ENCODE assay signal across 8 cellular contexts in genomic region chr2:40256649-40257048, GRCh38.
DNase-seq lines count a peak whose midpoint lies in the region; ATAC-seq and TF ChIP-seq lines count a peak whose summit lies in the region.
"Had no signal": no experiment of that assay in that cellular context is flagged by ENCODE, and none has a peak within 500 bp of the region (broad histone marks: within the 10 kb centered on the region; RNA-seq: fewer than 3 reads in every experiment).

No MANE protein-coding gene starts in this region.

- no peaks in the 10 kb centered on the region for H3K79me2 ChIP-seq in DND-41 (ENCODE audit: insufficient read depth, low read length)

- DNase-seq in DND-41 (peak; percentile 42), HFF-Myc (ENCODE audit: extremely low read depth, low read depth) (no peak), RPMI8226 (peak; percentile 15), iPS-NIHi7 (ENCODE audit: extremely low spot score) (peak; percentile 75), activated T-cell treated with anti-CD3 and anti-CD28 coated beads for 4 hours (no peak)
- no peak for DNase-seq in activated naive CD4-positive, alpha-beta T cell (lab: John Stamatoyannopoulos, UW)
- DNase-seq: activated CD4-positive, alpha-beta T cell treated with anti-CD3 and anti-CD28 coated beads for 48 hours had no signal

- H3K27me3 ChIP-seq in DND-41 (ENCODE audit: insufficient read depth, low read length, poor library complexity) = no peaks in the 10 kb centered on the region

- H3K4me1 ChIP-seq in DND-41 (ENCODE audit: insufficient read depth, low read length) = no peaks in the 10 kb centered on the region

- TF ChIP-seq CTCF in DND-41 (IDR thresholded peaks at IDR 0.05; ENCODE audit: borderline replicate concordance, extremely low read depth, low read length, poor library complexity, severe bottlenecking) (peak; percentile 62), HFF-Myc (IDR thresholded peaks at IDR 0.05; ENCODE audit: low read depth, low read length, missing control alignments) (peak; percentile 31)

- H3K4me3 ChIP-seq in DND-41 (ENCODE audit: low read depth in 1 of 2, low read length in 2 of 2) (no peak overlapping the region), HFF-Myc (replicated peaks; ENCODE audit: low read depth, low read length) (no peak overlapping the region)

- ATAC-seq in DND-41 (ENCODE audit: insufficient read depth, low read depth) = peak; percentile 96
- ATAC-seq in esophagus mucosa = no peak

- no peak overlapping the region for H2AFZ ChIP-seq in DND-41 (ENCODE audit: low read depth, low read length)

- H3K27ac ChIP-seq in DND-41 (ENCODE audit: low read length) = no peak overlapping the region

- no peak overlapping the region for H3K9ac ChIP-seq in DND-41 (ENCODE audit: low read depth, low read length)

- no peaks in the 10 kb centered on the region for H3K9me3 ChIP-seq in DND-41 (ENCODE audit: insufficient read depth, low read length, severe bottlenecking)

- H4K20me1 ChIP-seq in DND-41 (ENCODE audit: insufficient read depth, low read length) = no peaks in the 10 kb centered on the region

- H3K36me3 ChIP-seq in DND-41 (ENCODE audit: insufficient read depth, low read length) = 0 out of 2 replicates have a peak, but pooled peaks cover 2% of the 10 kb centered on the region

- no peak overlapping the region for H3K4me2 ChIP-seq in DND-41 (ENCODE audit: insufficient read depth, low read length)

Comparison
In these comparisons a context has a peak if more than half of its experiments do, and no peak if none do; other contexts are left out.
1. DNase-seq: peak in DND-41 (single experiment), RPMI8226 (single experiment) and iPS-NIHi7 (single experiment); none in HFF-Myc (single experiment), activated naive CD4-positive, alpha-beta T cell (0 of 4) and activated T-cell treated with anti-CD3 and anti-CD28 coated beads for 4 hours (single experiment).